ENCODE assay signal across 1 cellular context in genomic region chr12:32535260-32535999, GRCh38.
TF ChIP-seq lines count a peak whose summit lies in the region.

No MANE protein-coding gene starts in this region.

TF ChIP-seq in HepG2, 621 proteins besides CTCF, POLR2A, EP300 and RAD21 (continued from another document):
- TF ChIP-seq ZBTB38 (CRISPR knock-in tag; IDR thresholded peaks at IDR 0.05) = 0 out of 2 replicates have a peak, but pooled peaks have one; percentile 36
- TF ChIP-seq ZMYM2 (CRISPR knock-in tag; IDR thresholded peaks at IDR 0.05) = 0 out of 2 replicates have a peak, but pooled peaks have one; percentile 30
- TF ChIP-seq PHF8 (CRISPR knock-in tag; IDR thresholded peaks at IDR 0.05) = 0 out of 2 replicates have a peak, but pooled peaks have one; percentile 33
- TF ChIP-seq ZNF772 (CRISPR knock-in tag; IDR thresholded peaks at IDR 0.05) = peak; percentile 34; the same call in 1 of the 2 replicates
- TF ChIP-seq ZNF430 (CRISPR knock-in tag; IDR thresholded peaks at IDR 0.05) = 0 out of 2 replicates have a peak, but pooled peaks have one; percentile 64
- 0 out of 2 replicates have a peak, but pooled peaks have one; percentile 27 for TF ChIP-seq ZNF331 (CRISPR knock-in tag; IDR thresholded peaks at IDR 0.05)
- peak; percentile 58; the same call in 1 of the 2 replicates for TF ChIP-seq ZNF652 (CRISPR knock-in tag; IDR thresholded peaks at IDR 0.05; ENCODE audit: borderline replicate concordance, low read depth)
- TF ChIP-seq ATF7 (IDR thresholded peaks at IDR 0.05) = no peak
- TF ChIP-seq ATF7 (CRISPR knock-in tag; IDR thresholded peaks at IDR 0.05) = no peak
- no peak for TF ChIP-seq SOX13 (IDR thresholded peaks at IDR 0.05)
- TF ChIP-seq SOX13 (CRISPR knock-in tag; conservative IDR thresholded peaks at IDR 0.05 in 1 of 2, IDR thresholded peaks at IDR 0.05 in 1 of 2) = peak in 1 of 2 experiments; percentile 35; a peak in 1 of 4 replicates
- TF ChIP-seq CBX5 (CRISPR knock-in tag; IDR thresholded peaks at IDR 0.05; ENCODE audit: borderline replicate concordance) = peak; percentile 38; the same call in 1 of the 2 replicates
- TF ChIP-seq ZNF704 (CRISPR knock-in tag; IDR thresholded peaks at IDR 0.05; ENCODE audit: borderline replicate concordance) = no peak
- peak; percentile 54; the same call in 1 of the 2 replicates for TF ChIP-seq ARID4A (CRISPR knock-in tag; IDR thresholded peaks at IDR 0.05; ENCODE audit: borderline replicate concordance)
- TF ChIP-seq SALL1 (CRISPR knock-in tag; IDR thresholded peaks at IDR 0.05) = peak; percentile 66
- peak; percentile 13 for TF ChIP-seq TEAD3 (CRISPR knock-in tag; optimal IDR thresholded peaks at IDR 0.05; ENCODE audit: borderline replicate concordance)
- TF ChIP-seq PATZ1 (CRISPR knock-in tag; IDR thresholded peaks at IDR 0.05) = peak; percentile 10; the same call in 1 of the 2 replicates
- TF ChIP-seq NFIC (IDR thresholded peaks at IDR 0.05; ENCODE audit: low read length) = 0 out of 2 replicates have a peak, but pooled peaks have one; percentile 4
- TF ChIP-seq MIER3 (CRISPR knock-in tag; IDR thresholded peaks at IDR 0.05; ENCODE audit: borderline replicate concordance) = peak; percentile 29; the same call in 1 of the 2 replicates
- TF ChIP-seq GATAD2A (CRISPR knock-in tag; IDR thresholded peaks at IDR 0.05) = peak; percentile 57
- TF ChIP-seq MAX (IDR thresholded peaks at IDR 0.05) = peak; percentile 38; the same call in 1 of the 2 replicates
- 0 out of 2 replicates have a peak, but pooled peaks have one; percentile 53 for TF ChIP-seq TGIF2 (CRISPR knock-in tag; IDR thresholded peaks at IDR 0.05)
- 0 out of 2 replicates have a peak, but pooled peaks have one; percentile 24 for TF ChIP-seq ZNF292 (CRISPR knock-in tag; IDR thresholded peaks at IDR 0.05; ENCODE audit: borderline replicate concordance, low read depth)
- TF ChIP-seq STAG1 (CRISPR knock-in tag; IDR thresholded peaks at IDR 0.05) = peak; percentile 18; the same call in 1 of the 2 replicates
- peak; percentile 64 for TF ChIP-seq ZNF687 (CRISPR knock-in tag; IDR thresholded peaks at IDR 0.05)
- TF ChIP-seq ZNF788 (CRISPR knock-in tag; IDR thresholded peaks at IDR 0.05; ENCODE audit: borderline replicate concordance) = 0 out of 2 replicates have a peak, but pooled peaks have one; percentile 34
- TF ChIP-seq HDAC2 (CRISPR knock-in tag; IDR thresholded peaks at IDR 0.05) = 0 out of 2 replicates have a peak, but pooled peaks have one; percentile 27
- TF ChIP-seq NFKB2 (CRISPR knock-in tag; IDR thresholded peaks at IDR 0.05; ENCODE audit: borderline replicate concordance) = peak; percentile 25; the same call in 1 of the 2 replicates
- peak; percentile 75 for TF ChIP-seq SAP130 (CRISPR knock-in tag; IDR thresholded peaks at IDR 0.05; ENCODE audit: low read depth)
- TF ChIP-seq ASH2L (IDR thresholded peaks at IDR 0.05; ENCODE audit: insufficient read length, low read depth, low read length) = no peak
- no peak for TF ChIP-seq ADNP (CRISPR knock-in tag; IDR thresholded peaks at IDR 0.05)
- no peak for TF ChIP-seq SP140L (CRISPR knock-in tag; IDR thresholded peaks at IDR 0.05; ENCODE audit: borderline replicate concordance)
- TF ChIP-seq PCBP2 (optimal IDR thresholded peaks at IDR 0.05; ENCODE audit: low read depth, low read length, poor library complexity, severe bottlenecking) = no peak
- no peak for TF ChIP-seq AKNA (CRISPR knock-in tag; IDR thresholded peaks at IDR 0.05; ENCODE audit: borderline replicate concordance)
- TF ChIP-seq ZBTB26 (CRISPR knock-in tag; IDR thresholded peaks at IDR 0.05; ENCODE audit: borderline replicate concordance) = peak; percentile 20; the same call in 1 of the 2 replicates
